In the genomic region with DNA sequence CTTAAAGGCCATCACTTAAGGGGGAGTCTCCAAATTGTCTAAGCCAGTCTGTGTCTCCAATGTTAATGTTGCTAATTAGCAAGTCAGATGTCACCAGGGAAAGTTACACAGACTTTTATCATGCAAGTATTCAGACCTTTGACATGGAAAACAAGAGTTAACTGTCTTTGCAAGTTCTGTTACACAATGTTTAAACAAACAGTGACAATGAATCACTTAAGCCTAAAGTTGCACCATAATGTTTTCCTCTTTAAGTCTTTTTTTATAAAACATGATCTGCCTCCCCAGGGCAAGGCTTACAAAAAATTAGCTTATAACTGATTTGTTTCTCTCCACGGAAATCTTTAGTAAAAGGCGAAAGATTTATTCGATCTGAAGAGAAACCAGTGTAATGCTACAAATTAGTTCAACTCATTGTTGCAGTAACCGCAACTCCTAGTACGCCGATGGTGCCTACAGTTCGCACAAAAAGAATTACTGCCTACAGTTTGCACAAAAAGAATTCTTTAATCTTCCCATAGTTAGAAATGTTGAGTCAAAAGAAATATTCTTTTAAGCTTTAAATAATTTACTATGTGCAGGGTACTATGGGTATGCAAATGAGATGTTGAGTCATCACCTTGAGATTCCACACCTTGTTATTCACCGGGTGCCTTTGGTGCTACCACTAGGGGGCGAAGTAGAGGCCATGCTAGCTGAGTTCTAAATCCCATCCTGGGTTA, we compare ENCODE assay signal across 2 cellular contexts.
TF ChIP-seq lines count a peak whose summit lies in the region.

No MANE protein-coding gene starts in this region.

TF ChIP-seq in A549, 52 proteins besides CTCF, POLR2A, EP300 and RAD21 (continued from another document and continues in another):
- TF ChIP-seq CHD2 (IDR thresholded peaks at IDR 0.05; ENCODE audit: low read length, partially characterized antibody) (no peak), ZC3H11A (IDR thresholded peaks at IDR 0.05) (no peak), HDAC2 (IDR thresholded peaks at IDR 0.05) (no peak), TFCP2L1 (CRISPR knock-in tag; IDR thresholded peaks at IDR 0.05) (peak; percentile 99), HOXB5 (CRISPR knock-in tag; IDR thresholded peaks at IDR 0.05) (peak; percentile 42; the same call in 1 of the 2 replicates), CBX8 (IDR thresholded peaks at IDR 0.05) (no peak), ZNF302 (CRISPR knock-in tag; IDR thresholded peaks at IDR 0.05) (no peak), RCOR1 (IDR thresholded peaks at IDR 0.05; ENCODE audit: low read depth, low read length) (no peak), KDM5A (IDR thresholded peaks at IDR 0.05) (no peak), CEBPB (IDR thresholded peaks at IDR 0.05) (peak; percentile 97 to 98), RNF2 (IDR thresholded peaks at IDR 0.05; ENCODE audit: borderline replicate concordance, low read depth) (no peak), TP53 (CRISPR knock-in tag; IDR thresholded peaks at IDR 0.05) (peak; percentile 95), FOSL2 (IDR thresholded peaks at IDR 0.05) (peak; percentile 60), FOSL2 (CRISPR knock-in tag; IDR thresholded peaks at IDR 0.05) (peak; percentile 96), MYC (IDR thresholded peaks at IDR 0.05; ENCODE audit: borderline replicate concordance, low read length) (no peak), ZSCAN20 (CRISPR knock-in tag; IDR thresholded peaks at IDR 0.05) (peak; percentile 50; the same call in 1 of the 2 replicates), SMC3 (IDR thresholded peaks at IDR 0.05) (peak; percentile 75), EHF (CRISPR knock-in tag; IDR thresholded peaks at IDR 0.05) (no peak; the same call in 1 of the 2 replicates), MAFK (IDR thresholded peaks at IDR 0.05; ENCODE audit: partially characterized antibody) (no peak), JUN (IDR thresholded peaks at IDR 0.05) (peak; percentile 100), NFE2L2 (conservative IDR thresholded peaks at IDR 0.05; ENCODE audit: low read length) (no peak), BHLHE40 (IDR thresholded peaks at IDR 0.05; ENCODE audit: low read depth, low read length) (no peak), GATA3 (IDR thresholded peaks at IDR 0.05; ENCODE audit: borderline replicate concordance) (peak; percentile 86), POLR2AphosphoS2 (conservative IDR thresholded peaks at IDR 0.05; ENCODE audit: low read length) (no peak), RARB (CRISPR knock-in tag; IDR thresholded peaks at IDR 0.05) (peak; percentile 98)
- TF ChIP-seq, protein P1, sequence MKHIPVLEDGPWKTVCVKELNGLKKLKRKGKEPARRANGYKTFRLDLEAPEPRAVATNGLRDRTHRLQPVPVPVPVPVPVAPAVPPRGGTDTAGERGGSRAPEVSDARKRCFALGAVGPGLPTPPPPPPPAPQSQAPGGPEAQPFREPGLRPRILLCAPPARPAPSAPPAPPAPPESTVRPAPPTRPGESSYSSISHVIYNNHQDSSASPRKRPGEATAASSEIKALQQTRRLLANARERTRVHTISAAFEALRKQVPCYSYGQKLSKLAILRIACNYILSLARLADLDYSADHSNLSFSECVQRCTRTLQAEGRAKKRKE (CRISPR knock-in tag; IDR thresholded peaks at IDR 0.05; ENCODE audit: low read depth): peak; percentile 88; the same call in 1 of the 2 replicates
- TF ChIP-seq, protein P2, sequence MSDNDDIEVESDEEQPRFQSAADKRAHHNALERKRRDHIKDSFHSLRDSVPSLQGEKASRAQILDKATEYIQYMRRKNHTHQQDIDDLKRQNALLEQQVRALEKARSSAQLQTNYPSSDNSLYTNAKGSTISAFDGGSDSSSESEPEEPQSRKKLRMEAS (IDR thresholded peaks at IDR 0.05): peak; percentile 55; the same call in 1 of the 2 replicates
- TF ChIP-seq, protein P3, sequence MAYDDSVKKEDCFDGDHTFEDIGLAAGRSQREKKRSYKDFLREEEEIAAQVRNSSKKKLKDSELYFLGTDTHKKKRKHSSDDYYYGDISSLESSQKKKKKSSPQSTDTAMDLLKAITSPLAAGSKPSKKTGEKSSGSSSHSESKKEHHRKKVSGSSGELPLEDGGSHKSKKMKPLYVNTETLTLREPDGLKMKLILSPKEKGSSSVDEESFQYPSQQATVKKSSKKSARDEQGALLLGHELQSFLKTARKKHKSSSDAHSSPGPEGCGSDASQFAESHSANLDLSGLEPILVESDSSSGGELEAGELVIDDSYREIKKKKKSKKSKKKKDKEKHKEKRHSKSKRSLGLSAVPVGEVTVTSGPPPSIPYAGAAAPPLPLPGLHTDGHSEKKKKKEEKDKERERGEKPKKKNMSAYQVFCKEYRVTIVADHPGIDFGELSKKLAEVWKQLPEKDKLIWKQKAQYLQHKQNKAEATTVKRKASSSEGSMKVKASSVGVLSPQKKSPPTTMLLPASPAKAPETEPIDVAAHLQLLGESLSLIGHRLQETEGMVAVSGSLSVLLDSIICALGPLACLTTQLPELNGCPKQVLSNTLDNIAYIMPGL (CRISPR knock-in tag; IDR thresholded peaks at IDR 0.05; ENCODE audit: borderline replicate concordance): peak; percentile 18; the same call in 1 of the 2 replicates
- TF ChIP-seq, protein P4, sequence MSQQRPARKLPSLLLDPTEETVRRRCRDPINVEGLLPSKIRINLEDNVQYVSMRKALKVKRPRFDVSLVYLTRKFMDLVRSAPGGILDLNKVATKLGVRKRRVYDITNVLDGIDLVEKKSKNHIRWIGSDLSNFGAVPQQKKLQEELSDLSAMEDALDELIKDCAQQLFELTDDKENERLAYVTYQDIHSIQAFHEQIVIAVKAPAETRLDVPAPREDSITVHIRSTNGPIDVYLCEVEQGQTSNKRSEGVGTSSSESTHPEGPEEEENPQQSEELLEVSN (IDR thresholded peaks at IDR 0.05; ENCODE audit: borderline replicate concordance, low read depth): peak; percentile 35; the same call in 1 of the 2 replicates
- TF ChIP-seq, protein P5, sequence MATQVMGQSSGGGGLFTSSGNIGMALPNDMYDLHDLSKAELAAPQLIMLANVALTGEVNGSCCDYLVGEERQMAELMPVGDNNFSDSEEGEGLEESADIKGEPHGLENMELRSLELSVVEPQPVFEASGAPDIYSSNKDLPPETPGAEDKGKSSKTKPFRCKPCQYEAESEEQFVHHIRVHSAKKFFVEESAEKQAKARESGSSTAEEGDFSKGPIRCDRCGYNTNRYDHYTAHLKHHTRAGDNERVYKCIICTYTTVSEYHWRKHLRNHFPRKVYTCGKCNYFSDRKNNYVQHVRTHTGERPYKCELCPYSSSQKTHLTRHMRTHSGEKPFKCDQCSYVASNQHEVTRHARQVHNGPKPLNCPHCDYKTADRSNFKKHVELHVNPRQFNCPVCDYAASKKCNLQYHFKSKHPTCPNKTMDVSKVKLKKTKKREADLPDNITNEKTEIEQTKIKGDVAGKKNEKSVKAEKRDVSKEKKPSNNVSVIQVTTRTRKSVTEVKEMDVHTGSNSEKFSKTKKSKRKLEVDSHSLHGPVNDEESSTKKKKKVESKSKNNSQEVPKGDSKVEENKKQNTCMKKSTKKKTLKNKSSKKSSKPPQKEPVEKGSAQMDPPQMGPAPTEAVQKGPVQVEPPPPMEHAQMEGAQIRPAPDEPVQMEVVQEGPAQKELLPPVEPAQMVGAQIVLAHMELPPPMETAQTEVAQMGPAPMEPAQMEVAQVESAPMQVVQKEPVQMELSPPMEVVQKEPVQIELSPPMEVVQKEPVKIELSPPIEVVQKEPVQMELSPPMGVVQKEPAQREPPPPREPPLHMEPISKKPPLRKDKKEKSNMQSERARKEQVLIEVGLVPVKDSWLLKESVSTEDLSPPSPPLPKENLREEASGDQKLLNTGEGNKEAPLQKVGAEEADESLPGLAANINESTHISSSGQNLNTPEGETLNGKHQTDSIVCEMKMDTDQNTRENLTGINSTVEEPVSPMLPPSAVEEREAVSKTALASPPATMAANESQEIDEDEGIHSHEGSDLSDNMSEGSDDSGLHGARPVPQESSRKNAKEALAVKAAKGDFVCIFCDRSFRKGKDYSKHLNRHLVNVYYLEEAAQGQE (IDR thresholded peaks at IDR 0.05): peak; percentile 72

TF ChIP-seq in WTC11, 78 proteins besides CTCF, POLR2A, EP300 and RAD21 (continued from another document and continues in another):
- TF ChIP-seq, protein P6, sequence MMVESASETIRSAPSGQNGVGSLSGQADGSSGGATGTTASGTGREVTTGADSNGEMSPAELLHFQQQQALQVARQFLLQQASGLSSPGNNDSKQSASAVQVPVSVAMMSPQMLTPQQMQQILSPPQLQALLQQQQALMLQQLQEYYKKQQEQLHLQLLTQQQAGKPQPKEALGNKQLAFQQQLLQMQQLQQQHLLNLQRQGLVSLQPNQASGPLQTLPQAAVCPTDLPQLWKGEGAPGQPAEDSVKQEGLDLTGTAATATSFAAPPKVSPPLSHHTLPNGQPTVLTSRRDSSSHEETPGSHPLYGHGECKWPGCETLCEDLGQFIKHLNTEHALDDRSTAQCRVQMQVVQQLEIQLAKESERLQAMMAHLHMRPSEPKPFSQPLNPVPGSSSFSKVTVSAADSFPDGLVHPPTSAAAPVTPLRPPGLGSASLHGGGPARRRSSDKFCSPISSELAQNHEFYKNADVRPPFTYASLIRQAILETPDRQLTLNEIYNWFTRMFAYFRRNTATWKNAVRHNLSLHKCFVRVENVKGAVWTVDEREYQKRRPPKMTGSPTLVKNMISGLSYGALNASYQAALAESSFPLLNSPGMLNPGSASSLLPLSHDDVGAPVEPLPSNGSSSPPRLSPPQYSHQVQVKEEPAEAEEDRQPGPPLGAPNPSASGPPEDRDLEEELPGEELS (CRISPR knock-in tag; IDR thresholded peaks at IDR 0.05): peak; percentile 33; the same call in 1 of the 2 replicates
- TF ChIP-seq ZNF423 (CRISPR knock-in tag; IDR thresholded peaks at IDR 0.05) (no peak), NFYB (CRISPR knock-in tag; conservative IDR thresholded peaks at IDR 0.05; ENCODE audit: low read depth) (no peak), JUN (CRISPR knock-in tag; IDR thresholded peaks at IDR 0.05) (no peak; the same call in 1 of the 2 replicates), EMX1 (CRISPR knock-in tag; IDR thresholded peaks at IDR 0.05) (peak; percentile 98), ZNF121 (CRISPR knock-in tag; IDR thresholded peaks at IDR 0.05) (no peak), SOX15 (CRISPR knock-in tag; IDR thresholded peaks at IDR 0.05) (no peak), GABPB1 (CRISPR knock-in tag; IDR thresholded peaks at IDR 0.05) (peak; percentile 93), NR3C1 (CRISPR knock-in tag; conservative IDR thresholded peaks at IDR 0.05; ENCODE audit: low read depth) (0 out of 2 replicates have a peak, but pooled peaks have one; percentile 72), NFE2L1 (CRISPR knock-in tag; IDR thresholded peaks at IDR 0.05) (0 out of 2 replicates have a peak, but pooled peaks have one; percentile 58)
- TF ChIP-seq, protein P7, sequence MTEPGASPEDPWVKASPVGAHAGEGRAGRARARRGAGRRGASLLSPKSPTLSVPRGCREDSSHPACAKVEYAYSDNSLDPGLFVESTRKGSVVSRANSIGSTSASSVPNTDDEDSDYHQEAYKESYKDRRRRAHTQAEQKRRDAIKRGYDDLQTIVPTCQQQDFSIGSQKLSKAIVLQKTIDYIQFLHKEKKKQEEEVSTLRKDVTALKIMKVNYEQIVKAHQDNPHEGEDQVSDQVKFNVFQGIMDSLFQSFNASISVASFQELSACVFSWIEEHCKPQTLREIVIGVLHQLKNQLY (CRISPR knock-in tag; IDR thresholded peaks at IDR 0.05): 0 out of 2 replicates have a peak, but pooled peaks have one; percentile 30
- TF ChIP-seq, protein P8, sequence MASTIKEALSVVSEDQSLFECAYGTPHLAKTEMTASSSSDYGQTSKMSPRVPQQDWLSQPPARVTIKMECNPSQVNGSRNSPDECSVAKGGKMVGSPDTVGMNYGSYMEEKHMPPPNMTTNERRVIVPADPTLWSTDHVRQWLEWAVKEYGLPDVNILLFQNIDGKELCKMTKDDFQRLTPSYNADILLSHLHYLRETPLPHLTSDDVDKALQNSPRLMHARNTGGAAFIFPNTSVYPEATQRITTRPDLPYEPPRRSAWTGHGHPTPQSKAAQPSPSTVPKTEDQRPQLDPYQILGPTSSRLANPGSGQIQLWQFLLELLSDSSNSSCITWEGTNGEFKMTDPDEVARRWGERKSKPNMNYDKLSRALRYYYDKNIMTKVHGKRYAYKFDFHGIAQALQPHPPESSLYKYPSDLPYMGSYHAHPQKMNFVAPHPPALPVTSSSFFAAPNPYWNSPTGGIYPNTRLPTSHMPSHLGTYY (CRISPR knock-in tag; IDR thresholded peaks at IDR 0.05): peak; percentile 98
- TF ChIP-seq, protein P9, sequence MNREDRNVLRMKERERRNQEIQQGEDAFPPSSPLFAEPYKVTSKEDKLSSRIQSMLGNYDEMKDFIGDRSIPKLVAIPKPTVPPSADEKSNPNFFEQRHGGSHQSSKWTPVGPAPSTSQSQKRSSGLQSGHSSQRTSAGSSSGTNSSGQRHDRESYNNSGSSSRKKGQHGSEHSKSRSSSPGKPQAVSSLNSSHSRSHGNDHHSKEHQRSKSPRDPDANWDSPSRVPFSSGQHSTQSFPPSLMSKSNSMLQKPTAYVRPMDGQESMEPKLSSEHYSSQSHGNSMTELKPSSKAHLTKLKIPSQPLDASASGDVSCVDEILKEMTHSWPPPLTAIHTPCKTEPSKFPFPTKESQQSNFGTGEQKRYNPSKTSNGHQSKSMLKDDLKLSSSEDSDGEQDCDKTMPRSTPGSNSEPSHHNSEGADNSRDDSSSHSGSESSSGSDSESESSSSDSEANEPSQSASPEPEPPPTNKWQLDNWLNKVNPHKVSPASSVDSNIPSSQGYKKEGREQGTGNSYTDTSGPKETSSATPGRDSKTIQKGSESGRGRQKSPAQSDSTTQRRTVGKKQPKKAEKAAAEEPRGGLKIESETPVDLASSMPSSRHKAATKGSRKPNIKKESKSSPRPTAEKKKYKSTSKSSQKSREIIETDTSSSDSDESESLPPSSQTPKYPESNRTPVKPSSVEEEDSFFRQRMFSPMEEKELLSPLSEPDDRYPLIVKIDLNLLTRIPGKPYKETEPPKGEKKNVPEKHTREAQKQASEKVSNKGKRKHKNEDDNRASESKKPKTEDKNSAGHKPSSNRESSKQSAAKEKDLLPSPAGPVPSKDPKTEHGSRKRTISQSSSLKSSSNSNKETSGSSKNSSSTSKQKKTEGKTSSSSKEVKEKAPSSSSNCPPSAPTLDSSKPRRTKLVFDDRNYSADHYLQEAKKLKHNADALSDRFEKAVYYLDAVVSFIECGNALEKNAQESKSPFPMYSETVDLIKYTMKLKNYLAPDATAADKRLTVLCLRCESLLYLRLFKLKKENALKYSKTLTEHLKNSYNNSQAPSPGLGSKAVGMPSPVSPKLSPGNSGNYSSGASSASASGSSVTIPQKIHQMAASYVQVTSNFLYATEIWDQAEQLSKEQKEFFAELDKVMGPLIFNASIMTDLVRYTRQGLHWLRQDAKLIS (CRISPR knock-in tag; IDR thresholded peaks at IDR 0.05; ENCODE audit: borderline replicate concordance): peak; percentile 96
